In the genomic region with DNA sequence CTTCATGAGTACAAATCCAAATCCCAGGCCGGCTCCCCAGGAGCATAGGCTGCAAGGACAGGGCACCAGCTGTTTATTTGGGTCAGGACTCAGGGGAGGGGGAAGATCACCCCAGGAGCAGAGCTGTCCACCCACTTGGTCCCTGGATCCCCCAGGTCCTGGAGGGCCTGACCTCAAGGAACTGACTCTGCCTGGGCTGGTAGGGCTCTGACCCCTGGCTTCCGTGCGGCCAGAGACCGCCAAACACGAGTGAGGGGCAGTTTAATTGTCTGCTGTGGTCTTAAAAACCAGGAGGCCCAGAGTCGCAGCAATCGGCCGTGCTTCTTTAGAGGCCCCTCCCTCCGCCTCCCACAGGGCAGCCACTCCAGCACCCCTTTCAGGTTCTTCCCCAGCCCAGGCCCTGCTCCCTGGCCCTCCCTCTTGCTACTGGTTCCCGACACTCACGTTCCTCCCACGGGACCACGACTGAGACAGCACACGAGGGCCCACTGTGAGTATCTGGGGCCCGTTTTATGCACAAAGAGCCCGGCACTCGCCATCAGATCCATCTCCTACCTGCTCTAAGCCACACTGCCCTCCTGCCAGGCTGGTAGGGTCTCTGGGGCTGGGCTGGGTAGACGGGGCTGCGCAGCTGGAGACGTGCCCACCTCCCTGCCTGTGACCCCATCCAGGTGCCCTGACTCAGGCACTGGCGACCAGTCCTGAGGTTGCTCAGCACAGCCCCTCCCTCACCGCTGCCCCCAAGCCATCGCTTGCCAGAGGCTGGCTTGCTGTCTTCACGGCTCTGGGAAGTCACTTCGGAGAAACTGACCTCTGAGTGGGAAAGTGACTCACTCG, we compare ENCODE assay signal across 19 cellular contexts. TPM values are rescaled to one million over a fixed set of nuclear protein-coding genes. Genes with fewer than 3 reads are reported as not detected.
"Had no signal": no experiment of that assay in that cellular context is flagged by ENCODE, and none has a peak within 500 bp of the region (broad histone marks: within the 10 kb centered on the region; RNA-seq: fewer than 3 reads in every experiment).

No MANE protein-coding gene starts in this region.

- H3K27ac ChIP-seq: epithelial cell of prostate, gastroesophageal sphincter, hepatocyte, testis, vagina had no signal

- H3K9me3 Mint-ChIP-seq: activated T-helper 2 cell treated with anti-CD3 and anti-CD28 coated beads, Interferon-gamma antibody, Interleukin-2, Interleukin-4, amounts not matched to agents 10 μg/mL and 5 μg/mL and 100 μg/mL, durations not matched to agents 14 hours and 24 hours and 36 hours; effector memory CD8-positive, alpha-beta T cell had no signal

- H2AFZ ChIP-seq: hepatocyte had no signal

- H3K27me3 ChIP-seq: testis, vagina had no signal

- ATAC-seq: effector memory CD8-positive, alpha-beta T cell; gastroesophageal sphincter; mucosa of descending colon; naive thymus-derived CD8-positive, alpha-beta T cell had no signal

- DNase-seq: activated CD4-positive, alpha-beta T cell treated with anti-CD3 and anti-CD28 coated beads for 48 hours; activated CD8-positive, alpha-beta memory T cell treated with anti-CD3 and anti-CD28 coated beads for 24 hours; amygdala; effector memory CD8-positive, alpha-beta T cell; naive thymus-derived CD8-positive, alpha-beta T cell; stimulated activated CD4-positive, alpha-beta T cell treated with anti-CD3 and anti-CD28 coated beads, Interleukin-4, amount 100 ng/mL, for 4 hours; stimulated activated naive CD8-positive, alpha-beta T cell treated with anti-CD3 and anti-CD28 coated beads, Interleukin-15, amount 100 ng/mL, for 72 hours; T-helper 9 cell; testis had no signal

- H3K4me2 ChIP-seq: hepatocyte had no signal

- H3K4me1 Mint-ChIP-seq: stimulated activated naive CD8-positive, alpha-beta T cell treated with anti-CD3 and anti-CD28 coated beads, Interleukin-15, amount 100 ng/mL, for 72 hours had no signal

- H3K4me1 ChIP-seq: gastroesophageal sphincter, testis, vagina had no signal

- H3K79me2 ChIP-seq: hepatocyte had no signal

- H3K9me3 ChIP-seq: mucosa of descending colon, testis, vagina had no signal

- H3K4me3 Mint-ChIP-seq: activated naive CD8-positive, alpha-beta T cell; brain; effector memory CD8-positive, alpha-beta T cell; naive thymus-derived CD8-positive, alpha-beta T cell; stimulated activated naive CD8-positive, alpha-beta T cell treated with anti-CD3 and anti-CD28 coated beads, Interleukin-15, amount 100 ng/mL, for 72 hours had no signal

- H3K36me3 ChIP-seq: gastroesophageal sphincter, vagina had no signal

- H3K36me3 Mint-ChIP-seq: activated naive CD8-positive, alpha-beta T cell; brain had no signal

- H3K4me3 ChIP-seq: gastroesophageal sphincter, hepatocyte, lung, mucosa of descending colon, testis, vagina had no signal

- H3K27ac Mint-ChIP-seq: activated naive CD8-positive, alpha-beta T cell; activated T-helper 2 cell treated with anti-CD3 and anti-CD28 coated beads, Interferon-gamma antibody, Interleukin-2, Interleukin-4, amounts not matched to agents 10 μg/mL and 5 μg/mL and 100 μg/mL, durations not matched to agents 14 hours and 24 hours and 36 hours; effector memory CD8-positive, alpha-beta T cell; stimulated activated naive CD8-positive, alpha-beta T cell treated with anti-CD3 and anti-CD28 coated beads, Interleukin-15, amount 100 ng/mL, for 72 hours had no signal

RNA-seq across cellular contexts. Expression of a gene that starts 30.0 kb away (rescaled TPM):
- total RNA-seq: activated T-helper 2 cell treated with anti-CD3 and anti-CD28 coated beads, Interferon-gamma antibody, Interleukin-2, Interleukin-4, amounts not matched to agents 10 μg/mL and 5 μg/mL and 100 μg/mL, durations not matched to agents 14 hours and 24 hours and 36 hours; naive thymus-derived CD8-positive, alpha-beta T cell; skeletal muscle tissue; vagina had no signal
- polyA plus RNA-seq: naive thymus-derived CD8-positive, alpha-beta T cell had no signal
